28 cellular contexts compared by ENCODE assay signal in genomic region chr6:14802761-14803160, GRCh38.
"Had no signal": no experiment of that assay in that cellular context is flagged by ENCODE, and none has a peak within 500 bp of the region (broad histone marks: within the 10 kb centered on the region; RNA-seq: fewer than 3 reads in every experiment).

No MANE protein-coding gene starts in this region.

- ATAC-seq: activated T-cell treated with anti-CD3 and anti-CD28 coated beads, Interleukin-2, amount 50 U/mL, for 72 hours; K562; Panc1; T-helper 17 cell; WTC11 had no signal

- H3K9me3 ChIP-seq: adrenal gland, breast epithelium, SJSA1 had no signal

- H3K36me3 ChIP-seq: adrenal gland, breast epithelium, SJSA1 had no signal

- H3K4me3 Mint-ChIP-seq: activated CD4-positive, alpha-beta T cell treated with anti-CD3 and anti-CD28 coated beads, Interleukin-2, amount 10 ng/mL, durations not matched to agents 24 days and 14 days; activated naive CD8-positive, alpha-beta T cell treated with anti-CD3 and anti-CD28 coated beads, Interleukin-2, amount 10 ng/mL, durations not matched to agents 7 days and 5 days; activated T-cell treated with anti-CD3 and anti-CD28 coated beads, Interleukin-2, amount 50 U/mL, for 72 hours; T-helper 17 cell; WTC11 had no signal

- H3K27ac Mint-ChIP-seq: activated CD4-positive, alpha-beta T cell treated with anti-CD3 and anti-CD28 coated beads, Interleukin-2, amount 10 ng/mL, durations not matched to agents 24 days and 14 days; activated naive CD8-positive, alpha-beta T cell treated with anti-CD3 and anti-CD28 coated beads, Interleukin-2, amount 10 ng/mL, durations not matched to agents 7 days and 5 days; activated T-cell treated with anti-CD3 and anti-CD28 coated beads, Interleukin-2, amount 50 U/mL, for 72 hours; activated T-helper 2 cell treated with anti-CD3 and anti-CD28 coated beads, Interferon-gamma antibody, Interleukin-2, Interleukin-4, amounts not matched to agents 10 μg/mL and 5 μg/mL and 100 μg/mL, durations not matched to agents 14 hours and 24 hours and 36 hours; WTC11 had no signal

- H3K4me3 ChIP-seq: adrenal gland, breast epithelium, K562, SJSA1 had no signal

- H3K27ac ChIP-seq: adrenal gland, breast epithelium, SJSA1 had no signal

- H3K27me3 ChIP-seq: adrenal gland, breast epithelium, SJSA1 had no signal

- H3K36me3 Mint-ChIP-seq: activated naive CD8-positive, alpha-beta T cell treated with anti-CD3 and anti-CD28 coated beads, Interleukin-2, amount 10 ng/mL, durations not matched to agents 7 days and 5 days had no signal

- DNase-seq: activated CD4-positive, alpha-beta T cell treated with anti-CD3 and anti-CD28 coated beads for 1 hour; activated CD4-positive, alpha-beta T cell treated with anti-CD3 and anti-CD28 coated beads, Interleukin-2, amount 10 ng/mL, durations not matched to agents 24 days and 14 days; activated CD4-positive, alpha-beta T cell treated with anti-CD3 and anti-CD28 coated beads, Interleukin-2, amount 50 U/mL, for 48 hours; activated gamma-delta T cell treated with Interleukin-2 at 50 U/mL for 16 hours; activated naive CD4-positive, alpha-beta T cell treated with anti-CD3 and anti-CD28 coated beads, Interleukin-2, amount 50 U/mL, for 16 hours; activated naive CD8-positive, alpha-beta T cell treated with anti-CD3 and anti-CD28 coated beads, Interleukin-2, amount 10 ng/mL, durations not matched to agents 7 days and 5 days; activated T-cell treated with anti-CD3 and anti-CD28 coated beads, Interleukin-2, amount 50 U/mL, for 72 hours; adrenal gland; anterior cingulate cortex; caudate nucleus; Kasumi-1; NCI-H1092; NCI-H1417 treated with DMSO at 0.1 percent for 48 hours; NCI-H1694 treated with DMSO at 0.1 percent for 48 hours; NCI-H2029 treated with DMSO at 0.1 percent for 48 hours; NCI-H510A treated with DMSO at 0.1 percent for 48 hours; NCI-H69; NK-92 treated with Interleukin-12 subunit alpha and Interleukin-12 subunit beta, amount 100 ng/mL, for 24 hours; OCI-M1; SHP77; T-helper 17 cell; T-helper 9 cell had no signal
